In genomic region chr21:42533963-42534355, GRCh38 we compare ENCODE assay signal across 1 cellular context.
TF ChIP-seq lines count a peak whose summit lies in the region.

No MANE protein-coding gene starts in this region.

TF ChIP-seq in GM12878, 131 proteins besides CTCF, POLR2A, EP300 and RAD21:
- TF ChIP-seq ZBTB33 (IDR thresholded peaks at IDR 0.05) (no peak), BCLAF1 (IDR thresholded peaks at IDR 0.05) (0 out of 2 replicates have a peak, but pooled peaks have one; percentile 4)
